ENCODE assay signal across 10 cellular contexts in the genomic region with DNA sequence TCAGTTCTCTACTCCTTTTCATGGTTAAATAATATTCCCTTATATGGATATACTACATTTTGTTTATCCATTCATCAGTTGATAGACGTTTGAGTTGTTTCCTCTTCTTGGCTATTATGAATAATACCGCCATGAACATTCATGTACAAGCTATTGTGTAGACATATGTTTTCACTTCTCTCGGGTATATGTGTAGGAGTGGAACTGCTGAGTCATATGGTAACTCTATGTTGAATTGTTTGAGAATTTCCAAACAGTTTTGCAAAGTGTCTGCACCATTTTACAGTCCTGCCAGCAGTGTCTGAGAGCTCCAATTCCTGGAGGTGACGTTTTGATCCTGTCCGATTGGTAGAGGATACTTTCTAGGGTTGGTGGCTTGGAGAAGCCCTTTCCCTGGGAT. TPM values are rescaled to one million over a fixed set of nuclear protein-coding genes. Genes with fewer than 3 reads are reported as not detected.
DNase-seq lines count a peak whose midpoint lies in the region; ATAC-seq and TF ChIP-seq lines count a peak whose summit lies in the region.
"Had no signal": no experiment of that assay in that cellular context is flagged by ENCODE, and none has a peak within 500 bp of the region (broad histone marks: within the 10 kb centered on the region; RNA-seq: fewer than 3 reads in every experiment).

No MANE protein-coding gene starts in this region.

- no peak overlapping the region for H3K27ac ChIP-seq in heart left ventricle
- H3K27ac ChIP-seq: KMS-11, suprapubic skin had no signal

- intact Hi-C loops in heart left ventricle (cut with DNase I): no loop called here

- ATAC-seq in GM18498 (IDR thresholded peaks at IDR 0.05; ENCODE audit: unreplicated experiment): peak; percentile 50
- ATAC-seq in GM21390 (IDR thresholded peaks at IDR 0.05; ENCODE audit: unreplicated experiment): peak; percentile 81
- ATAC-seq in HG03432 (IDR thresholded peaks at IDR 0.05; ENCODE audit: unreplicated experiment): peak; percentile 77
- ATAC-seq in heart left ventricle: no peak

- no peak overlapping the region for H3K4me3 ChIP-seq in heart left ventricle
- H3K4me3 ChIP-seq: suprapubic skin had no signal

- 65 to 83% (median 74%) methylated on average over 5 of the region's 5 CpGs for WGBS in heart left ventricle, 4 donors

- H3K36me3 ChIP-seq in heart left ventricle: no peaks in the 10 kb centered on the region
- H3K36me3 ChIP-seq: suprapubic skin had no signal

- H3K27me3 ChIP-seq in heart left ventricle: peaks cover 0 to 12% (median 0%) of the 10 kb centered on the region in 9 donors
- H3K27me3 ChIP-seq: suprapubic skin had no signal

- no peak for TF ChIP-seq POLR2A in heart left ventricle (IDR thresholded peaks at IDR 0.05)

- peaks cover 0 to 5% (median 0%) of the 10 kb centered on the region in 12 donors for H3K4me1 ChIP-seq in heart left ventricle
- H3K4me1 ChIP-seq: suprapubic skin had no signal

- DNase-seq in dermis blood vessel endothelial cell (peak; percentile 5), heart left ventricle (no peak), kidney glomerular epithelial cell (lab: John Stamatoyannopoulos, UW) (no peak), NCI-H446 treated with DMSO at 0.1 percent for 48 hours (lab: John Stamatoyannopoulos, UW) (no peak), midbrain (lab: John Stamatoyannopoulos, UW) (no peak)

- no peak for TF ChIP-seq CTCF in heart left ventricle (IDR thresholded peaks at IDR 0.05)

- H3K9me3 ChIP-seq in heart left ventricle: no peaks in the 10 kb centered on the region
- H3K9me3 ChIP-seq: suprapubic skin had no signal

RNA-seq across cellular contexts. Expression of gene PLAC1, which starts 23.6 kb away (rescaled TPM):
- not detected in 2 replicates for total RNA-seq in dermis blood vessel endothelial cell
- under 1 TPM in 1 of 9 donors, not detected in 8; 0.62 TPM for total RNA-seq in heart left ventricle
- polyA plus RNA-seq in heart left ventricle: not detected
- total RNA-seq: suprapubic skin had no signal

Comparison
In these comparisons a context has a peak if more than half of its experiments do, and no peak if none do; other contexts are left out.
1. ATAC-seq: peak in GM18498 (single experiment), GM21390 (single experiment) and HG03432 (single experiment); none in heart left ventricle (0 of 4).